ENCODE assay signal across 19 cellular contexts in genomic region chr6:162055365-162055764, GRCh38.
DNase-seq lines count a peak whose midpoint lies in the region; ATAC-seq and TF ChIP-seq lines count a peak whose summit lies in the region.
"Had no signal": no experiment of that assay in that cellular context is flagged by ENCODE, and none has a peak within 500 bp of the region (broad histone marks: within the 10 kb centered on the region; RNA-seq: fewer than 3 reads in every experiment).

No MANE protein-coding gene starts in this region.

- H3K4me1 ChIP-seq in H9 (ENCODE audit: insufficient read depth, low read length) = no peaks in the 10 kb centered on the region
- peaks cover 9 to 13% of the 10 kb centered on the region in 2 donors for H3K4me1 ChIP-seq in neuronal stem cell (ENCODE audit: control insufficient read depth in 2 of 2, insufficient read depth in 1 of 2, low read depth in 1 of 2, low read length in 2 of 2)
- H3K4me1 ChIP-seq in OCI-LY7 (ENCODE audit: insufficient read depth, low read length, poor library complexity, severe bottlenecking) = no peaks in the 10 kb centered on the region
- H3K4me1 ChIP-seq: sigmoid colon, transverse colon had no signal

- TF ChIP-seq CTCF in H9 (conservative IDR thresholded peaks at IDR 0.05) (no peak), OCI-LY7 (conservative IDR thresholded peaks at IDR 0.05; ENCODE audit: low read length) (no peak)

- H4K91ac ChIP-seq in H9 (ENCODE audit: insufficient read length, low read depth, low read length) = no peak overlapping the region
- no peak overlapping the region for H4K91ac ChIP-seq in neuronal stem cell (ENCODE audit: low read depth, low read length, poor library complexity)

- no peak overlapping the region for H3K4me3 Mint-ChIP-seq in activated T-cell treated with anti-CD3 and anti-CD28 coated beads, Interleukin-2, amount 50 U/mL, for 72 hours
- H3K4me3 Mint-ChIP-seq in H9 = no peak overlapping the region
- no peak overlapping the region for H3K4me3 Mint-ChIP-seq in activated naive CD8-positive, alpha-beta T cell treated with anti-CD3 and anti-CD28 coated beads for 36 hours
- H3K4me3 Mint-ChIP-seq: activated naive CD8-positive, alpha-beta T cell; brain had no signal

- H3K4ac ChIP-seq in H9 (ENCODE audit: low read depth, low read length) (no peak overlapping the region), neuronal stem cell (ENCODE audit: low read length) (no peak overlapping the region)

- POLR2A ChIA-PET in OCI-LY7 (lab: Charles Lee) = interaction anchor here (0.6 kb wide), 1 partner anchor 15 kb away, joined by 5 read pairs; no protein-coding TSS in a partner anchor

- H2BK20ac ChIP-seq in H9 (ENCODE audit: low read depth, low read length, poor library complexity, severe bottlenecking) = no peak overlapping the region

- H3K14ac ChIP-seq in H9 (ENCODE audit: insufficient read depth, low read length) (no peak overlapping the region), neuronal stem cell (ENCODE audit: low read length) (no peak overlapping the region)

- H3K27ac Mint-ChIP-seq in activated T-cell treated with anti-CD3 and anti-CD28 coated beads, Interleukin-2, amount 50 U/mL, for 72 hours = no peak overlapping the region
- 0 out of 7 replicates have a peak overlapping the region, but pooled peaks of 1 of the 3 experiments have one; percentile 26 for H3K27ac Mint-ChIP-seq in H9
- H3K27ac Mint-ChIP-seq in activated naive CD8-positive, alpha-beta T cell treated with anti-CD3 and anti-CD28 coated beads for 36 hours = no peak overlapping the region
- H3K27ac Mint-ChIP-seq: activated naive CD8-positive, alpha-beta T cell; brain had no signal

- no peaks in the 10 kb centered on the region for H3K79me2 ChIP-seq in H9 (ENCODE audit: insufficient read depth, low read length)
- no peaks in the 10 kb centered on the region for H3K79me2 ChIP-seq in OCI-LY7 (ENCODE audit: insufficient read depth, low read depth, low read length)

- H2BK5ac ChIP-seq in H9 (ENCODE audit: insufficient read length, low read length) (no peak overlapping the region), neuronal stem cell (ENCODE audit: low read length) (no peak overlapping the region)

- no TSS peak for BruUV-seq in OCI-LY7 (replicated peaks; lab: Mats Ljungman, UMichigan)

- no peak overlapping the region for H2AK5ac ChIP-seq in H9 (ENCODE audit: insufficient read length, low read length)
- peak overlapping the region; percentile 15 for H2AK5ac ChIP-seq in neuronal stem cell (ENCODE audit: low read depth, low read length)

- no peaks in the 10 kb centered on the region for H3K23me2 ChIP-seq in H9 (ENCODE audit: insufficient read length, low read depth, low read length, poor library complexity, severe bottlenecking)

- H3K79me1 ChIP-seq in H9 (ENCODE audit: insufficient read depth, low read depth, low read length, poor library complexity, severe bottlenecking) (no peaks in the 10 kb centered on the region), neuronal stem cell (ENCODE audit: low read depth, low read length) (peaks cover 4% of the 10 kb centered on the region)

- no peak overlapping the region for H3K56ac ChIP-seq in H9 (ENCODE audit: insufficient read length, low read depth, low read length)

- H3K9me3 ChIP-seq in H9 (ENCODE audit: control insufficient read depth, low read depth, low read length) (no peaks in the 10 kb centered on the region), neuronal stem cell (replicated peaks in 1 of 2; ENCODE audit: control insufficient read depth in 2 of 2, insufficient read depth in 1 of 2, low read depth in 1 of 2, low read length in 2 of 2) (no peaks in the 10 kb centered on the region), OCI-LY7 (ENCODE audit: low read length) (no peaks in the 10 kb centered on the region)
- H3K9me3 ChIP-seq: heart right ventricle, sigmoid colon, transverse colon had no signal

- no peaks in the 10 kb centered on the region for H3K4me1 Mint-ChIP-seq in activated T-cell treated with anti-CD3 and anti-CD28 coated beads, Interleukin-2, amount 50 U/mL, for 72 hours (ENCODE audit: low read depth)
- H3K4me1 Mint-ChIP-seq in H9 = peaks cover 13 to 14% of the 10 kb centered on the region in 2 experiments
- no peaks in the 10 kb centered on the region for H3K4me1 Mint-ChIP-seq in activated naive CD8-positive, alpha-beta T cell treated with anti-CD3 and anti-CD28 coated beads for 36 hours

- H3K4me3 ChIP-seq in neuronal stem cell (ENCODE audit: low read length in 2 of 2) = no peak overlapping the region
- no peak overlapping the region for H3K4me3 ChIP-seq in OCI-LY7 (ENCODE audit: low read depth, low read length, poor library complexity, severe bottlenecking)
- H3K4me3 ChIP-seq: coronary artery, heart right ventricle, sigmoid colon, transverse colon had no signal

- H3K18ac ChIP-seq in H9 (ENCODE audit: insufficient read length, low read depth, low read length) (no peak overlapping the region), neuronal stem cell (ENCODE audit: low read length) (no peak overlapping the region)

- H3K27me3 ChIP-seq in H9 (ENCODE audit: insufficient read depth, low read length) = no peaks in the 10 kb centered on the region
- H3K27me3 ChIP-seq in neuronal stem cell (ENCODE audit: control insufficient read depth in 3 of 3, insufficient read depth in 3 of 3, low read depth in 1 of 3, low read length in 3 of 3) = no peaks in the 10 kb centered on the region
- H3K27me3 ChIP-seq: heart right ventricle, sigmoid colon, transverse colon had no signal

- H2BK120ac ChIP-seq in H9 (ENCODE audit: low read depth, low read length, poor library complexity, severe bottlenecking) (no peak overlapping the region), neuronal stem cell (ENCODE audit: low read depth, low read length) (no peak overlapping the region)

- H4K20me1 ChIP-seq in H9 (ENCODE audit: control insufficient read depth, insufficient read depth, insufficient read length) (no peaks in the 10 kb centered on the region), OCI-LY7 (ENCODE audit: insufficient read depth, low read length) (no peaks in the 10 kb centered on the region)

- peak; percentile 23 to 39 for DNase-seq in activated T-cell treated with anti-CD3 and anti-CD28 coated beads, Interleukin-2, amount 50 U/mL, for 72 hours
- DNase-seq in activated T-cell treated with anti-CD3 and anti-CD28 coated beads, Interleukin-2, amount 50 U/mL, for 1 hour = no peak
- peak; percentile 47 for DNase-seq in H9
- peak; percentile 2 for DNase-seq in activated naive CD8-positive, alpha-beta T cell treated with anti-CD3 and anti-CD28 coated beads for 36 hours
- no peak for DNase-seq in neuronal stem cell (ENCODE audit: low spot score)
- DNase-seq in OCI-LY7 (ENCODE audit: low spot score) = no peak
- DNase-seq in C1 segment of cervical spinal cord (lab: John Stamatoyannopoulos, UW) = no peak
- DNase-seq: activated T-cell treated with anti-CD3 and anti-CD28 coated beads, Interleukin-2, amount 50 U/mL, for 48 hours; COR-L47; heart right ventricle; NCI-H187; NCI-H226; sigmoid colon; stimulated activated naive CD4-positive, alpha-beta T cell treated with Interleukin-2 at 50 U/mL for 16 hours; transverse colon had no signal

- H3K4me2 ChIP-seq in H9 (ENCODE audit: insufficient read depth, insufficient read length, low read length) (no peak overlapping the region), neuronal stem cell (ENCODE audit: insufficient read depth, low read length, poor library complexity, severe bottlenecking) (no peak overlapping the region), OCI-LY7 (ENCODE audit: low read length) (no peak overlapping the region)

- no peaks in the 10 kb centered on the region for H3K9me2 ChIP-seq in OCI-LY7 (ENCODE audit: insufficient read depth, low read length)

- H3K36me3 Mint-ChIP-seq in activated T-cell treated with anti-CD3 and anti-CD28 coated beads, Interleukin-2, amount 50 U/mL, for 72 hours (ENCODE audit: insufficient read depth in 2 of 2) = peaks cover 0 to 3% of the 10 kb centered on the region in 2 donors
- H3K36me3 Mint-ChIP-seq in H9 (ENCODE audit: insufficient read depth in 1 of 3, low read depth in 3 of 3) = no peaks in the 10 kb centered on the region
- peaks cover under 1% of the 10 kb centered on the region for H3K36me3 Mint-ChIP-seq in activated naive CD8-positive, alpha-beta T cell treated with anti-CD3 and anti-CD28 coated beads for 36 hours
- H3K36me3 Mint-ChIP-seq: brain had no signal

- peaks cover 4 to 5% of the 10 kb centered on the region in 2 donors for H3K9me3 Mint-ChIP-seq in activated T-cell treated with anti-CD3 and anti-CD28 coated beads, Interleukin-2, amount 50 U/mL, for 72 hours
- H3K9me3 Mint-ChIP-seq in H9 = peaks cover 0 to 2% of the 10 kb centered on the region in 2 experiments; a peak in 1 of 5 replicates
- H3K9me3 Mint-ChIP-seq in activated naive CD8-positive, alpha-beta T cell treated with anti-CD3 and anti-CD28 coated beads for 36 hours = no peaks in the 10 kb centered on the region
- H3K9me3 Mint-ChIP-seq: brain had no signal

- H3T11ph ChIP-seq in H9 (ENCODE audit: low read length) = no peak overlapping the region

- CTCF ChIA-PET in OCI-LY7 (lab: Charles Lee; ENCODE audit: unreplicated experiment) = no interaction called here

- intact Hi-C loops in OCI-LY7 (cut with micrococcal nuclease; ENCODE audit: unreplicated experiment) = no loop called here

- H2BK12ac ChIP-seq in H9 (ENCODE audit: insufficient read length, low read depth, low read length) = no peak overlapping the region
- no peak overlapping the region for H2BK12ac ChIP-seq in neuronal stem cell (ENCODE audit: low read length)

- H4K8ac ChIP-seq in H9 (replicated peaks; ENCODE audit: insufficient read length, low read depth, low read length) = no peak overlapping the region
- H4K8ac ChIP-seq in neuronal stem cell (ENCODE audit: low read depth, low read length) = no peak overlapping the region

- ATAC-seq in activated T-cell treated with anti-CD3 and anti-CD28 coated beads, Interleukin-2, amount 50 U/mL, for 72 hours (replicated peaks in 1 of 2) = peak; percentile 47 to 73
- ATAC-seq in HG03280 (IDR thresholded peaks at IDR 0.05; ENCODE audit: unreplicated experiment) = no peak

- H3K27ac ChIP-seq in H9 (ENCODE audit: insufficient read length, low read depth, low read length) (no peak overlapping the region), neuronal stem cell (replicated peaks; ENCODE audit: low read length) (no peak overlapping the region), OCI-LY7 (ENCODE audit: low read depth, low read length, poor library complexity, severe bottlenecking) (no peak overlapping the region)
- H3K27ac ChIP-seq: coronary artery, heart right ventricle, sigmoid colon, transverse colon had no signal

- H4K5ac ChIP-seq in H9 (ENCODE audit: insufficient read length, low read depth, low read length) = no peak overlapping the region

- WGBS in H9 (ENCODE audit: extremely low coverage, insufficient read length, low lambda C conversion rate) = no CpG with 5 or more reads among the region's 7 CpGs
- no CpG with 5 or more reads among the region's 7 CpGs for WGBS in neuronal stem cell (ENCODE audit: extremely low coverage in 2 of 2, insufficient read length in 2 of 2, insufficient replicate concordance in 1 of 2), 2 donors

- H3K27me3 Mint-ChIP-seq in activated T-cell treated with anti-CD3 and anti-CD28 coated beads, Interleukin-2, amount 50 U/mL, for 72 hours (ENCODE audit: low read depth) = no peaks in the 10 kb centered on the region
- no peaks in the 10 kb centered on the region for H3K27me3 Mint-ChIP-seq in H9 (ENCODE audit: low read depth)
- no peaks in the 10 kb centered on the region for H3K27me3 Mint-ChIP-seq in activated naive CD8-positive, alpha-beta T cell treated with anti-CD3 and anti-CD28 coated beads for 36 hours
- H3K27me3 Mint-ChIP-seq: activated naive CD8-positive, alpha-beta T cell had no signal

- H2BK15ac ChIP-seq in H9 (ENCODE audit: low read depth, low read length) (no peak overlapping the region), neuronal stem cell (ENCODE audit: low read length) (no peak overlapping the region)

- no peak overlapping the region for H3K23ac ChIP-seq in H9 (ENCODE audit: insufficient read length, low read depth, low read length)
- H3K23ac ChIP-seq in neuronal stem cell (ENCODE audit: low read depth, low read length, poor library complexity) = no peak overlapping the region

- no peaks in the 10 kb centered on the region for H3K36me3 ChIP-seq in neuronal stem cell (replicated peaks in 1 of 2; ENCODE audit: control insufficient read depth in 2 of 2, insufficient read depth in 2 of 2, low read length in 2 of 2)
- no peaks in the 10 kb centered on the region for H3K36me3 ChIP-seq in OCI-LY7 (ENCODE audit: insufficient read depth, low read length)
- H3K36me3 ChIP-seq: heart right ventricle, sigmoid colon, transverse colon had no signal

- H3K9ac ChIP-seq in H9 (ENCODE audit: extremely low read depth, insufficient read length, low read length) (no peak overlapping the region), neuronal stem cell (ENCODE audit: low read depth, low read length, poor library complexity) (no peak overlapping the region)

- H2AFZ ChIP-seq in H9 (ENCODE audit: low read length) (no peak overlapping the region), neuronal stem cell (ENCODE audit: low read length) (no peak overlapping the region), OCI-LY7 (ENCODE audit: low read length) (no peak overlapping the region)

Comparison
In these comparisons a context has a peak if more than half of its experiments do, and no peak if none do; other contexts are left out.
1. DNase-seq: peak in activated T-cell treated with anti-CD3 and anti-CD28 coated beads, Interleukin-2, amount 50 U/mL, for 72 hours (2 of 2), H9 (single experiment) and activated naive CD8-positive, alpha-beta T cell treated with anti-CD3 and anti-CD28 coated beads for 36 hours (single experiment); none in activated T-cell treated with anti-CD3 and anti-CD28 coated beads, Interleukin-2, amount 50 U/mL, for 1 hour (single experiment), neuronal stem cell (single experiment), OCI-LY7 (single experiment) and C1 segment of cervical spinal cord (0 of 14).